Comparison of ENCODE assay signal across 8 cellular contexts in genomic region chr17:50944054-50944901, GRCh38.
DNase-seq lines count a peak whose midpoint lies in the region; ATAC-seq, FAIRE-seq and TF ChIP-seq lines count a peak whose summit lies in the region.

No MANE protein-coding gene starts in this region.

- no peaks in the 10 kb centered on the region for H3K79me2 ChIP-seq in endothelial cell of umbilical vein (ENCODE audit: control insufficient read depth, insufficient read depth, low read length)

- CTCF ChIA-PET in MCF 10A (lab: Yijun Ruan, JAX) (interaction anchor here (1.9 kb wide), 1 partner anchor 92 kb away, joined by 12 read pairs; no protein-coding TSS in a partner anchor), endothelial cell of umbilical vein (lab: Charles Lee) (interaction anchor here (1.2 to 5.7 kb wide), 6 partner anchors 8 to 92 kb away, joined by 4 to 27 read pairs (median 6); no protein-coding TSS in a partner anchor)
- CTCF ChIA-PET in activated CD8-positive, alpha-beta T cell treated with anti-CD3 and anti-CD28 coated beads, Interleukin-2, amount 10 ng/mL, durations not matched to agents 7 days and 5 days (lab: Charles Lee): interaction anchor here (1.2 to 15.6 kb wide), 7 partner anchors 12 to 159 kb away, joined by 3 to 188 read pairs (median 6); partner anchors contain the start of gene TOB1

- H3K27ac ChIP-seq in breast epithelium: peak overlapping the region; percentile 89 to 94
- H3K27ac ChIP-seq in endothelial cell of umbilical vein (ENCODE audit: insufficient read depth, low read depth, low read length): no peak overlapping the region

- dilution Hi-C loops in endothelial cell of umbilical vein (cut with MboI; ENCODE audit: extremely low pct_ligation_motif_present, low sequenced_read_pairs): no loop called here

- H3K36me3 ChIP-seq in breast epithelium: no peaks in the 10 kb centered on the region
- H3K36me3 ChIP-seq in endothelial cell of umbilical vein (ENCODE audit: control insufficient read depth in 2 of 2, extremely low read depth in 1 of 2, insufficient read depth in 2 of 2, low read length in 2 of 2): no peaks in the 10 kb centered on the region

- DNase-seq in breast epithelium (ENCODE audit: low spot score in 2 of 2) (peak; percentile 77 to 96), MCF 10A (ENCODE audit: unreplicated experiment) (no peak), NCI-H526 (lab: John Stamatoyannopoulos, UW) (peak; percentile 84 to 96), endothelial cell of umbilical vein (ENCODE audit: low read depth, low spot score) (peak; percentile 24), SW 1271 (lab: John Stamatoyannopoulos, UW) (no peak)
- peak; percentile 89 for DNase-seq in activated CD8-positive, alpha-beta T cell treated with anti-CD3 and anti-CD28 coated beads, Interleukin-2, amount 10 ng/mL, durations not matched to agents 7 days and 5 days
- peak; percentile 43 to 49 for DNase-seq in stimulated activated CD8-positive, alpha-beta memory T cell treated with anti-CD3 and anti-CD28 coated beads, Interleukin-2, amount 100 ng/mL, for 1 hour (ENCODE audit: low read depth in 2 of 2)

- peak; percentile 49 for FAIRE-seq in endothelial cell of umbilical vein (lab: Jason Lieb, UNC)

- H3K9me3 ChIP-seq in breast epithelium: no peaks in the 10 kb centered on the region
- no peaks in the 10 kb centered on the region for H3K9me3 ChIP-seq in endothelial cell of umbilical vein (replicated peaks; ENCODE audit: control insufficient read depth, insufficient read depth, low read length)
- H3K9me3 ChIP-seq in mononuclear cell (ENCODE audit: low read depth, low read length): no peaks in the 10 kb centered on the region

- H3K27me3 Mint-ChIP-seq in MCF 10A (ENCODE audit: insufficient read depth, unreplicated experiment): no peaks in the 10 kb centered on the region
- no peaks in the 10 kb centered on the region for H3K27me3 Mint-ChIP-seq in activated CD8-positive, alpha-beta T cell treated with anti-CD3 and anti-CD28 coated beads, Interleukin-2, amount 10 ng/mL, durations not matched to agents 7 days and 5 days (ENCODE audit: low read depth)

- no peaks in the 10 kb centered on the region for H3K9me3 Mint-ChIP-seq in MCF 10A (ENCODE audit: unreplicated experiment)
- H3K9me3 Mint-ChIP-seq in activated CD8-positive, alpha-beta T cell treated with anti-CD3 and anti-CD28 coated beads, Interleukin-2, amount 10 ng/mL, durations not matched to agents 7 days and 5 days (ENCODE audit: insufficient read depth): no peaks in the 10 kb centered on the region

- H3K4me3 ChIP-seq in breast epithelium (peak overlapping the region; percentile 47 to 66 (median 54)), endothelial cell of umbilical vein (replicated peaks in 1 of 3; ENCODE audit: insufficient read depth in 1 of 3, low read depth in 1 of 3, low read length in 3 of 3) (peak overlapping the region in 1 of 3 experiments; percentile 14), mononuclear cell (ENCODE audit: low read length) (peak overlapping the region; percentile 41)

- H3K36me3 Mint-ChIP-seq in MCF 10A (ENCODE audit: insufficient read depth, unreplicated experiment): no peaks in the 10 kb centered on the region
- no peaks in the 10 kb centered on the region for H3K36me3 Mint-ChIP-seq in activated CD8-positive, alpha-beta T cell treated with anti-CD3 and anti-CD28 coated beads, Interleukin-2, amount 10 ng/mL, durations not matched to agents 7 days and 5 days (ENCODE audit: low read depth)

- no peaks in the 10 kb centered on the region for H3K9me1 ChIP-seq in endothelial cell of umbilical vein (replicated peaks; ENCODE audit: control insufficient read depth, extremely low read depth, insufficient read depth, low read length)

- ATAC-seq in activated CD8-positive, alpha-beta T cell treated with anti-CD3 and anti-CD28 coated beads, Interleukin-2, amount 10 ng/mL, durations not matched to agents 7 days and 5 days: peak; percentile 90

- peaks cover 6% of the 10 kb centered on the region for H3K4me1 Mint-ChIP-seq in MCF 10A (ENCODE audit: insufficient read depth, unreplicated experiment)
- peaks cover 41% of the 10 kb centered on the region for H3K4me1 Mint-ChIP-seq in activated CD8-positive, alpha-beta T cell treated with anti-CD3 and anti-CD28 coated beads, Interleukin-2, amount 10 ng/mL, durations not matched to agents 7 days and 5 days (ENCODE audit: low read depth)

- TF ChIP-seq CTCF in breast epithelium (IDR thresholded peaks at IDR 0.05) (peak in 1 of 3 donors; percentile 7), MCF 10A (IDR thresholded peaks at IDR 0.05; ENCODE audit: unreplicated experiment) (no peak), endothelial cell of umbilical vein (IDR thresholded peaks at IDR 0.05; ENCODE audit: extremely low read depth in 1 of 2, insufficient read depth in 1 of 2, low read depth in 1 of 2, low read length in 2 of 2) (no peak)

- intact Hi-C loops in breast epithelium (cut with DNase I; ENCODE audit: low total_unique reads) (no loop called here), MCF 10A (cut with micrococcal nuclease) (no loop called here), endothelial cell of umbilical vein (cut with micrococcal nuclease) (no loop called here)

- POLR2A ChIA-PET in MCF 10A (lab: Yijun Ruan, JAX) (no interaction called here), endothelial cell of umbilical vein (lab: Charles Lee) (interaction anchor here (1.2 kb wide), 1 partner anchor 78 kb away, joined by 7 read pairs; the partner anchor contains the start of gene TOB1)
- POLR2A ChIA-PET in activated CD8-positive, alpha-beta T cell treated with anti-CD3 and anti-CD28 coated beads, Interleukin-2, amount 10 ng/mL, durations not matched to agents 7 days and 5 days (lab: Charles Lee): interaction anchor here (0.8 to 13.9 kb wide), 11 partner anchors 8 to 92 kb away, joined by 3 to 163 read pairs (median 4); partner anchors contain the start of gene TOB1

- no peak overlapping the region for H3K9ac ChIP-seq in endothelial cell of umbilical vein (replicated peaks; ENCODE audit: extremely low read depth, insufficient read depth, low read length)

- peaks cover 16 to 27% of the 10 kb centered on the region in 2 donors for H3K4me1 ChIP-seq in breast epithelium
- H3K4me1 ChIP-seq in endothelial cell of umbilical vein (ENCODE audit: control insufficient read depth, extremely low read depth, insufficient read depth, low read length): peaks cover 4% of the 10 kb centered on the region
- peaks cover 34% of the 10 kb centered on the region for H3K4me1 ChIP-seq in mononuclear cell (ENCODE audit: insufficient read depth, low read length)

- TF ChIP-seq POLR2A in breast epithelium (IDR thresholded peaks at IDR 0.05) (no peak), endothelial cell of umbilical vein (IDR thresholded peaks at IDR 0.05; ENCODE audit: low read depth, low read length) (no peak)

- no peak overlapping the region for H3K27ac Mint-ChIP-seq in MCF 10A (ENCODE audit: low read depth, unreplicated experiment)
- peak overlapping the region; percentile 81 for H3K27ac Mint-ChIP-seq in activated CD8-positive, alpha-beta T cell treated with anti-CD3 and anti-CD28 coated beads, Interleukin-2, amount 10 ng/mL, durations not matched to agents 7 days and 5 days

- H3K4me3 Mint-ChIP-seq in MCF 10A (ENCODE audit: unreplicated experiment): no peak overlapping the region
- H3K4me3 Mint-ChIP-seq in activated CD8-positive, alpha-beta T cell treated with anti-CD3 and anti-CD28 coated beads, Interleukin-2, amount 10 ng/mL, durations not matched to agents 7 days and 5 days: peak overlapping the region; percentile 72

- BruUV-seq in MCF 10A (replicated peaks; lab: Mats Ljungman, UMichigan) (no TSS peak), endothelial cell of umbilical vein (replicated peaks; lab: Mats Ljungman, UMichigan) (no TSS peak)

- H2AFZ ChIP-seq in endothelial cell of umbilical vein (ENCODE audit: low read depth, low read length): peak overlapping the region; percentile 52

- H3K4me2 ChIP-seq in endothelial cell of umbilical vein (ENCODE audit: insufficient read depth, low read length): no peak overlapping the region

- H4K20me1 ChIP-seq in endothelial cell of umbilical vein (replicated peaks; ENCODE audit: control insufficient read depth, extremely low read depth, insufficient read depth, low read length): no peaks in the 10 kb centered on the region

- H3K27me3 ChIP-seq in breast epithelium: no peaks in the 10 kb centered on the region
- H3K27me3 ChIP-seq in endothelial cell of umbilical vein (ENCODE audit: control insufficient read depth in 2 of 2, insufficient read depth in 2 of 2, low read length in 2 of 2): no peaks in the 10 kb centered on the region
- H3K27me3 ChIP-seq in mononuclear cell (ENCODE audit: insufficient read depth, low read length): no peaks in the 10 kb centered on the region

TF ChIP-seq in endothelial cell of umbilical vein, 7 proteins besides CTCF, POLR2A, EP300 and RAD21:
- no peak for TF ChIP-seq MYC (IDR thresholded peaks at IDR 0.05; ENCODE audit: low read depth, low read length)
- peak; percentile 22 for TF ChIP-seq GATA2 (IDR thresholded peaks at IDR 0.05; ENCODE audit: insufficient read depth, insufficient read length, low read depth, low read length)
- no peak for TF ChIP-seq JUN (IDR thresholded peaks at IDR 0.05; ENCODE audit: borderline replicate concordance, insufficient read depth, insufficient read length, low read depth)
- no peak for TF ChIP-seq MAX (IDR thresholded peaks at IDR 0.05; ENCODE audit: insufficient read depth, insufficient read length)
- peak; percentile 40 for TF ChIP-seq POLR2AphosphoS5 (IDR thresholded peaks at IDR 0.05; ENCODE audit: insufficient read depth, low read depth, low read length)
- no peak for TF ChIP-seq FOS (IDR thresholded peaks at IDR 0.05; ENCODE audit: borderline replicate concordance, insufficient read depth, low read length)

Comparison
In these comparisons a context has a peak if more than half of its experiments do, and no peak if none do; other contexts are left out.
1. DNase-seq: peak in breast epithelium (2 of 2), NCI-H526 (2 of 2), activated CD8-positive, alpha-beta T cell treated with anti-CD3 and anti-CD28 coated beads, Interleukin-2, amount 10 ng/mL, durations not matched to agents 7 days and 5 days (single experiment), endothelial cell of umbilical vein (single experiment) and stimulated activated CD8-positive, alpha-beta memory T cell treated with anti-CD3 and anti-CD28 coated beads, Interleukin-2, amount 100 ng/mL, for 1 hour (2 of 2); none in MCF 10A (single experiment) and SW 1271 (0 of 2).